ENCODE assay signal across 14 cellular contexts in genomic region chr15:40058476-40059140, GRCh38. TPM values are rescaled to one million over a fixed set of nuclear protein-coding genes. Genes with fewer than 3 reads are reported as not detected.
A peak's percentile ranks its signal among the peaks of the same experiment; 100 is the strongest.
DNase-seq lines count a peak whose midpoint lies in the region; ATAC-seq and TF ChIP-seq lines count a peak whose summit lies in the region.
"Had no signal": no experiment of that assay in that cellular context is flagged by ENCODE, and none has a peak within 500 bp of the region (broad histone marks: within the 10 kb centered on the region; RNA-seq: fewer than 3 reads in every experiment).

No MANE protein-coding gene starts in this region.

- H3K4me2 ChIP-seq in Loucy (ENCODE audit: low read depth, low read length, poor library complexity, severe bottlenecking), result peak overlapping the region; percentile 10
- H3K4me2 ChIP-seq in osteoblast (ENCODE audit: insufficient read depth, low read length), result peak overlapping the region; percentile 46
- H3K4me2 ChIP-seq: SK-N-SH had no signal

- CTCF ChIA-PET in activated CD4-positive, alpha-beta T cell treated with anti-CD3 and anti-CD28 coated beads for 36 hours (lab: Charles Lee), result interaction anchor here (0.6 to 3.8 kb wide), 5 partner anchors 11 to 270 kb away, joined by 3 to 18 read pairs (median 3); no protein-coding TSS in a partner anchor

- H3K27me3 Mint-ChIP-seq in activated CD4-positive, alpha-beta T cell treated with anti-CD3 and anti-CD28 coated beads for 36 hours, result no peaks in the 10 kb centered on the region

- H3K9ac ChIP-seq in Loucy (ENCODE audit: low read depth, low read length, poor library complexity, severe bottlenecking), result peak overlapping the region; percentile 28
- H3K9ac ChIP-seq: SK-N-SH had no signal

- H3K27ac Mint-ChIP-seq in activated CD4-positive, alpha-beta T cell treated with anti-CD3 and anti-CD28 coated beads for 36 hours, result peak overlapping the region; percentile 20

- no peaks in the 10 kb centered on the region for H3K9me3 ChIP-seq in Loucy (ENCODE audit: insufficient read depth, low read depth, low read length)
- no peaks in the 10 kb centered on the region for H3K9me3 ChIP-seq in osteoblast (ENCODE audit: low read depth, low read length)
- no peaks in the 10 kb centered on the region for H3K9me3 ChIP-seq in MG63
- H3K9me3 ChIP-seq: breast epithelium, SK-N-SH had no signal

- no peak for TF ChIP-seq CTCF in Loucy (conservative IDR thresholded peaks at IDR 0.05; ENCODE audit: low read length)
- TF ChIP-seq CTCF in astrocyte of the spinal cord (IDR thresholded peaks at IDR 0.05; ENCODE audit: low read depth, low read length), result no peak
- TF ChIP-seq CTCF in osteoblast (IDR thresholded peaks at IDR 0.05; ENCODE audit: extremely low read depth, low read depth, low read length), result no peak

- H3K36me3 Mint-ChIP-seq in activated CD4-positive, alpha-beta T cell treated with anti-CD3 and anti-CD28 coated beads for 36 hours (ENCODE audit: low read depth), result no peaks in the 10 kb centered on the region

- H3K79me2 ChIP-seq in Loucy (ENCODE audit: insufficient read depth, low read length) (no peaks in the 10 kb centered on the region), osteoblast (ENCODE audit: insufficient read depth, low read length) (no peaks in the 10 kb centered on the region)

- no peaks in the 10 kb centered on the region for H3K27me3 ChIP-seq in Loucy (ENCODE audit: insufficient read depth, low read length, poor library complexity, severe bottlenecking)
- no peaks in the 10 kb centered on the region for H3K27me3 ChIP-seq in osteoblast (ENCODE audit: insufficient read depth, low read length)
- no peaks in the 10 kb centered on the region for H3K27me3 ChIP-seq in MG63
- H3K27me3 ChIP-seq: breast epithelium had no signal

- no peak for ATAC-seq in activated CD4-positive, alpha-beta T cell treated with anti-CD3 and anti-CD28 coated beads for 36 hours
- ATAC-seq: esophagus mucosa had no signal

- DNase-seq in activated CD4-positive, alpha-beta T cell treated with anti-CD3 and anti-CD28 coated beads for 36 hours, result peak; percentile 38
- no peak for DNase-seq in activated CD4-positive, alpha-beta T cell treated with anti-CD3 and anti-CD28 coated beads, Interleukin-2, amount 50 U/mL, for 48 hours
- DNase-seq in astrocyte of the spinal cord (ENCODE audit: low read depth, low spot score) (peak; percentile 46), osteoblast (ENCODE audit: insufficient read length, low spot score, missing footprints) (peak; percentile 85), MG63 (no peak), NCI-H1092 treated with DMSO at 0.1 percent for 48 hours (lab: John Stamatoyannopoulos, UW) (no peak), dedifferentiated amniotic fluid mesenchymal stem cell (ENCODE audit: extremely low spot score) (no peak)
- DNase-seq: GOT3, KG1, NCI-H510A, SK-N-SH had no signal

- H4K20me1 ChIP-seq in Loucy (ENCODE audit: insufficient read depth, low read length, poor library complexity, severe bottlenecking), result no peaks in the 10 kb centered on the region
- H4K20me1 ChIP-seq in osteoblast (ENCODE audit: insufficient read depth, low read length), result peaks cover 3% of the 10 kb centered on the region

- H3F3A ChIP-seq in Loucy (ENCODE audit: low read depth), result 0 out of 2 replicates have a peak, but pooled peaks cover under 1% of the 10 kb centered on the region

- H3K27ac ChIP-seq in osteoblast (ENCODE audit: low read depth, low read length), result no peak overlapping the region
- H3K27ac ChIP-seq: breast epithelium had no signal

- in situ Hi-C loops in astrocyte of the spinal cord (cut with HindIII; ENCODE audit: low sequenced_read_pairs), result no loop called here

- POLR2A ChIA-PET in activated CD4-positive, alpha-beta T cell treated with anti-CD3 and anti-CD28 coated beads for 36 hours (lab: Charles Lee), result interaction anchor here (0.6 kb wide), 1 partner anchor 230 kb away, joined by 3 read pairs; no protein-coding TSS in a partner anchor

- intact Hi-C loops in activated CD4-positive, alpha-beta T cell treated with anti-CD3 and anti-CD28 coated beads for 36 hours (cut with DNase I, micrococcal nuclease), result no loop called here

- H2AFZ ChIP-seq in Loucy (ENCODE audit: low read length) (no peak overlapping the region), osteoblast (ENCODE audit: low read length) (peak overlapping the region; percentile 13)

- H3K9me2 ChIP-seq in Loucy (replicated peaks; ENCODE audit: low read depth, low read length), result no peaks in the 10 kb centered on the region
- H3K9me2 ChIP-seq: SK-N-SH had no signal

- no peak overlapping the region for H3K4me3 Mint-ChIP-seq in activated CD4-positive, alpha-beta T cell treated with anti-CD3 and anti-CD28 coated beads for 36 hours

- H3K4me1 ChIP-seq in Loucy (ENCODE audit: insufficient read depth, low read length, poor library complexity, severe bottlenecking), result peaks cover 38% of the 10 kb centered on the region
- H3K4me1 ChIP-seq in osteoblast (ENCODE audit: insufficient read depth, low read length), result peaks cover 33% of the 10 kb centered on the region

- H3K4me3 ChIP-seq in Loucy (ENCODE audit: low read length, poor library complexity, severe bottlenecking) (no peak overlapping the region), astrocyte of the spinal cord (ENCODE audit: low read depth, low read length) (no peak overlapping the region), osteoblast (ENCODE audit: insufficient read depth, low read length) (no peak overlapping the region), MG63 (no peak overlapping the region)
- H3K4me3 ChIP-seq: breast epithelium had no signal

- H3K36me3 ChIP-seq in Loucy (ENCODE audit: insufficient read depth, low read length), result no peaks in the 10 kb centered on the region
- H3K36me3 ChIP-seq in osteoblast (ENCODE audit: insufficient read depth, low read length), result no peaks in the 10 kb centered on the region
- no peaks in the 10 kb centered on the region for H3K36me3 ChIP-seq in MG63
- H3K36me3 ChIP-seq: breast epithelium had no signal

- peaks cover 46% of the 10 kb centered on the region for H3K4me1 Mint-ChIP-seq in activated CD4-positive, alpha-beta T cell treated with anti-CD3 and anti-CD28 coated beads for 36 hours

- no peaks in the 10 kb centered on the region for H3K9me3 Mint-ChIP-seq in activated CD4-positive, alpha-beta T cell treated with anti-CD3 and anti-CD28 coated beads for 36 hours (ENCODE audit: low read depth)

RNA-seq across cellular contexts. Expression of gene SRP14, which starts 19.6 kb away (rescaled TPM):
- total RNA-seq in activated CD4-positive, alpha-beta T cell treated with anti-CD3 and anti-CD28 coated beads for 36 hours, result 100 to 1,000 TPM; 124 to 157 TPM
- total RNA-seq in osteoblast, result 81.4 and 97.2 TPM in 2 replicates
- 134 and 205 TPM in 2 replicates for total RNA-seq in MG63 (2014; rRNA removed; shearing (Covaris generic); ENCODE audit: low replicate concordance)

RNA-seq across cellular contexts. Expression of gene BMF, which starts 50.1 kb away (rescaled TPM):
- total RNA-seq in activated CD4-positive, alpha-beta T cell treated with anti-CD3 and anti-CD28 coated beads for 36 hours, result 1 to 10 TPM; 7.6 to 8.4 TPM
- 8.0 TPM in 2 replicates for total RNA-seq in osteoblast
- total RNA-seq in MG63 (2014; rRNA removed; shearing (Covaris generic); ENCODE audit: low replicate concordance), result 0.20 TPM in 1 of 2 replicates, not detected in the other

Comparison
In these comparisons a context has a peak if more than half of its experiments do, and no peak if none do; other contexts are left out.
1. DNase-seq: peak in activated CD4-positive, alpha-beta T cell treated with anti-CD3 and anti-CD28 coated beads for 36 hours (single experiment), astrocyte of the spinal cord (single experiment) and osteoblast (single experiment); none in activated CD4-positive, alpha-beta T cell treated with anti-CD3 and anti-CD28 coated beads, Interleukin-2, amount 50 U/mL, for 48 hours (0 of 2), MG63 (single experiment), NCI-H1092 treated with DMSO at 0.1 percent for 48 hours (single experiment) and dedifferentiated amniotic fluid mesenchymal stem cell (single experiment).